Comparison of ENCODE assay signal across 8 cellular contexts in the genomic region with DNA sequence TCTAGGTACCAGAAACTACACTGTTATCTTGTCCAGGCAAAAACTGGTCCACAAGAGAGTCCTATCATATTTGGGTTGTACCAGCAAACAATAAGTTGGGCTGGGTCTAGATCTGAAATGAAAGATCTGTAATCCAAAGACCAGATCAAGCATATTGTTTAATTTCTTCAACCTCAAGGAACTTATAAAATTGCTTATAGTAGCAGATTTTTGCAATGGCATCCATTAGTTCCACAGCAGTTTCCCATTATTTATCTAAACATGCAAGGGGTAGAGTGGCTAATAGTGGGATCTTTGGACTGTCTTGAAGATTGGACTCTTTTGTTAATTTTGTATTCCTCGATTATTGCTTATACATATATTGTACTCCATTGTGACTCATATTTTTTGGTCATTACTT. TPM values are rescaled to one million over a fixed set of nuclear protein-coding genes. Genes with fewer than 3 reads are reported as not detected.
"Had no signal": no experiment of that assay in that cellular context is flagged by ENCODE, and none has a peak within 500 bp of the region (broad histone marks: within the 10 kb centered on the region; RNA-seq: fewer than 3 reads in every experiment).

No MANE protein-coding gene starts in this region.

- H3K4me2 ChIP-seq: KMS-11 had no signal

- H3K9ac ChIP-seq: KMS-11 had no signal

- ATAC-seq: K562 had no signal

- H3K4me3 ChIP-seq: K562 had no signal

- FAIRE-seq: HTR-8/SVneo, K562 had no signal

- H3K27ac ChIP-seq: HL-60, KMS-11 had no signal

- DNase-seq: KBM-7, KG1 had no signal

RNA-seq across cellular contexts. Expression of gene SNAP25, which starts 40.5 kb away (rescaled TPM):
- total RNA-seq: HT-29, K562 had no signal
- polyA plus RNA-seq: IgD-negative memory B cell had no signal
